In the genomic region with DNA sequence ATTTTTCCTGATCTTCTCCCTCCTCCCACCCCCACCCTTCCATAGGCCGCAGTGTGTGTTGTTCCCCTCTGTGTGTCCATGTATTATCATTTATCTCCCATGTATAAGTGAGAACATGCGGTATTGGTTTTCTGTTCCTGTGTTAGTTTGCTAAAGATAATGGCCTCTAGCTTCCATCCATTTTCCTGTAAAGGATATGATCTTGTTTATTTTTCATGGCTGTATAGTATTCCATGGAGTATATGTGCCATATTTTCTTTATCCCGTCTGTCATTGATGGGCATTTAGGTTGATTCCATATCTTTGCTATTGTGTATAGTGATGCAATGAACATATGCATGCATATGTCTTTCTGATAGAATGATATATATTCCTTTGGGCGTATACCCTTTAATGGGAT, we compare ENCODE assay signal across 29 cellular contexts.
"Had no signal": no experiment of that assay in that cellular context is flagged by ENCODE, and none has a peak within 500 bp of the region (broad histone marks: within the 10 kb centered on the region; RNA-seq: fewer than 3 reads in every experiment).

No MANE protein-coding gene starts in this region.

- ATAC-seq: stimulated activated effector memory CD8-positive, alpha-beta T cell treated with anti-CD3 and anti-CD28 coated beads, Interleukin-12 subunit alpha, Interleukin-12 subunit beta, amount 100 ng/mL, for 72 hours; stimulated activated memory B cell treated with anti-CD40 and anti-IgM and Interleukin-4, amounts not matched to agents 10 μg/mL and 1 μg/mL and 100 μg/mL, for 72 hours; stimulated activated naive B cell treated with anti-CD40 and anti-IgM and Interleukin-4, amounts not matched to agents 10 μg/mL and 1 μg/mL and 100 μg/mL, for 72 hours; stimulated activated naive CD8-positive, alpha-beta T cell treated with anti-CD3 and anti-CD28 coated beads, Interleukin-15, amount 100 ng/mL, for 72 hours; stimulated activated naive CD8-positive, alpha-beta T cell treated with anti-CD3 and anti-CD28 coated beads, Interleukin-15, Interleukin-2, amounts not matched to agents 100 U/mL and 50 U/mL, for 24 hours; upper lobe of right lung had no signal

- H3K9me3 ChIP-seq: suprapubic skin, testis, thoracic aorta, thyroid gland, tibial artery, transverse colon, upper lobe of left lung, upper lobe of right lung, uterus, vagina had no signal

- H3K4me3 Mint-ChIP-seq: stimulated activated effector memory CD8-positive, alpha-beta T cell treated with anti-CD3 and anti-CD28 coated beads, Interleukin-12 subunit alpha, Interleukin-12 subunit beta, amount 100 ng/mL, for 72 hours; stimulated activated memory B cell treated with anti-CD40 and anti-IgM and Interleukin-4, amounts not matched to agents 10 μg/mL and 1 μg/mL and 100 μg/mL, for 72 hours; stimulated activated naive B cell treated with anti-CD40 and anti-IgM and Interleukin-4, amounts not matched to agents 10 μg/mL and 1 μg/mL and 100 μg/mL, for 72 hours; stimulated activated naive CD8-positive, alpha-beta T cell treated with anti-CD3 and anti-CD28 coated beads, Interleukin-15, amount 100 ng/mL, for 72 hours; stimulated activated naive CD8-positive, alpha-beta T cell treated with anti-CD3 and anti-CD28 coated beads, Interleukin-15, Interleukin-2, amounts not matched to agents 100 ng/mL and 50 ng/mL, for 24 hours; type B pancreatic cell had no signal

- H3K36me3 Mint-ChIP-seq: stimulated activated effector memory CD8-positive, alpha-beta T cell treated with anti-CD3 and anti-CD28 coated beads, Interleukin-12 subunit alpha, Interleukin-12 subunit beta, amount 100 ng/mL, for 72 hours; stimulated activated memory B cell treated with anti-CD40 and anti-IgM and Interleukin-4, amounts not matched to agents 10 μg/mL and 1 μg/mL and 100 μg/mL, for 72 hours; stimulated activated naive B cell treated with anti-CD40 and anti-IgM and Interleukin-4, amounts not matched to agents 10 μg/mL and 1 μg/mL and 100 μg/mL, for 72 hours; type B pancreatic cell had no signal

- H3K4me1 ChIP-seq: stomach, suprapubic skin, testis, thyroid gland, tibial artery, tibial nerve, transverse colon, upper lobe of left lung, upper lobe of right lung, uterus, vagina had no signal

- H3K27ac ChIP-seq: stomach, suprapubic skin, testis, thoracic aorta, thyroid gland, tibial artery, tibial nerve, transverse colon, upper lobe of left lung, upper lobe of right lung, uterus, vagina had no signal

- FAIRE-seq: urothelium cell line had no signal

- H3K36me3 ChIP-seq: stomach, suprapubic skin, thoracic aorta, thyroid gland, tibial artery, tibial nerve, transverse colon, upper lobe of left lung, upper lobe of right lung, uterus, vagina had no signal

- H3K27me3 Mint-ChIP-seq: stimulated activated memory B cell treated with anti-CD40 and anti-IgM and Interleukin-4, amounts not matched to agents 10 μg/mL and 1 μg/mL and 100 μg/mL, for 72 hours; stimulated activated naive B cell treated with anti-CD40 and anti-IgM and Interleukin-4, amounts not matched to agents 10 μg/mL and 1 μg/mL and 100 μg/mL, for 72 hours; stimulated activated naive CD8-positive, alpha-beta T cell treated with anti-CD3 and anti-CD28 coated beads, Interleukin-15, amount 100 ng/mL, for 72 hours; stimulated activated naive CD8-positive, alpha-beta T cell treated with anti-CD3 and anti-CD28 coated beads, Interleukin-15, Interleukin-2, amounts not matched to agents 100 ng/mL and 50 ng/mL, for 24 hours; type B pancreatic cell had no signal

- H3K27ac Mint-ChIP-seq: stimulated activated effector memory CD8-positive, alpha-beta T cell treated with anti-CD3 and anti-CD28 coated beads, Interleukin-12 subunit alpha, Interleukin-12 subunit beta, amount 100 ng/mL, for 72 hours; stimulated activated memory B cell treated with anti-CD40 and anti-IgM and Interleukin-4, amounts not matched to agents 10 μg/mL and 1 μg/mL and 100 μg/mL, for 72 hours; stimulated activated naive B cell treated with anti-CD40 and anti-IgM and Interleukin-4, amounts not matched to agents 10 μg/mL and 1 μg/mL and 100 μg/mL, for 72 hours; stimulated activated naive CD8-positive, alpha-beta T cell treated with anti-CD3 and anti-CD28 coated beads, Interleukin-15, amount 100 ng/mL, for 72 hours; stimulated activated naive CD8-positive, alpha-beta T cell treated with anti-CD3 and anti-CD28 coated beads, Interleukin-15, Interleukin-2, amounts not matched to agents 100 ng/mL and 50 ng/mL, for 24 hours; type B pancreatic cell had no signal

- H3K27me3 ChIP-seq: stomach, suprapubic skin, testis, thyroid gland, tibial artery, tibial nerve, transverse colon, upper lobe of left lung, upper lobe of right lung, uterus, vagina had no signal

- DNase-seq: stimulated activated CD4-positive, alpha-beta T cell treated with anti-CD3 and anti-CD28 coated beads, Interleukin-2, amount 100 ng/mL, for 48 hours; stimulated activated CD4-positive, alpha-beta T cell treated with anti-CD3 and anti-CD28 coated beads, Interleukin-4, amount 100 ng/mL, for 1 hour; stimulated activated CD4-positive, alpha-beta T cell treated with anti-CD3 and anti-CD28 coated beads, Interleukin-4, amount 100 ng/mL, for 24 hours; stimulated activated CD4-positive, alpha-beta T cell treated with anti-CD3 and anti-CD28 coated beads, Interleukin-4, amount 100 ng/mL, for 4 hours; stimulated activated CD8-positive, alpha-beta memory T cell treated with anti-CD3 and anti-CD28 coated beads, Interleukin-4, amount 100 ng/mL, for 48 hours; stimulated activated naive B cell treated with anti-CD40 and anti-IgM and Interleukin-4, amounts not matched to agents 10 μg/mL and 1 μg/mL and 100 μg/mL, for 72 hours; stimulated activated naive CD4-positive, alpha-beta T cell; stimulated activated naive CD4-positive, alpha-beta T cell treated with Interleukin-2 at 50 U/mL for 16 hours; stimulated activated naive CD8-positive, alpha-beta T cell treated with anti-CD3 and anti-CD28 coated beads, Interleukin-15, amount 100 ng/mL, for 72 hours; stimulated activated naive CD8-positive, alpha-beta T cell treated with anti-CD3 and anti-CD28 coated beads, Interleukin-15, Interleukin-2, amounts not matched to agents 100 U/mL and 50 U/mL, for 24 hours; stomach; substantia nigra; testis; thyroid gland; tibial artery; transverse colon; trophoblast cell; upper lobe of left lung; upper lobe of right lung; uterus had no signal

- H3K4me1 Mint-ChIP-seq: stimulated activated effector memory CD8-positive, alpha-beta T cell treated with anti-CD3 and anti-CD28 coated beads, Interleukin-12 subunit alpha, Interleukin-12 subunit beta, amount 100 ng/mL, for 72 hours; stimulated activated memory B cell treated with anti-CD40 and anti-IgM and Interleukin-4, amounts not matched to agents 10 μg/mL and 1 μg/mL and 100 μg/mL, for 72 hours; stimulated activated naive B cell treated with anti-CD40 and anti-IgM and Interleukin-4, amounts not matched to agents 10 μg/mL and 1 μg/mL and 100 μg/mL, for 72 hours; stimulated activated naive CD8-positive, alpha-beta T cell treated with anti-CD3 and anti-CD28 coated beads, Interleukin-15, amount 100 ng/mL, for 72 hours had no signal

- H3K4me3 ChIP-seq: stomach, suprapubic skin, testis, thoracic aorta, thyroid gland, tibial artery, tibial nerve, transverse colon, upper lobe of left lung, upper lobe of right lung, uterus, vagina had no signal
